In genomic region chr2:166088634-166089033, GRCh38 we compare ENCODE assay signal across 1 cellular context.
TF ChIP-seq lines count a peak whose summit lies in the region.

No MANE protein-coding gene starts in this region.

TF ChIP-seq in HepG2, 621 proteins besides CTCF, POLR2A, EP300 and RAD21 (continued from another document and continues in another):
- no peak for TF ChIP-seq ZNF337 (CRISPR knock-in tag; IDR thresholded peaks at IDR 0.05; ENCODE audit: borderline replicate concordance, low read depth)
- TF ChIP-seq MIXL1 (CRISPR knock-in tag; IDR thresholded peaks at IDR 0.05) = no peak
- no peak for TF ChIP-seq ATF7 (IDR thresholded peaks at IDR 0.05)
- TF ChIP-seq ATF7 (CRISPR knock-in tag; IDR thresholded peaks at IDR 0.05) = no peak
- TF ChIP-seq NAIF1 (CRISPR knock-in tag; IDR thresholded peaks at IDR 0.05; ENCODE audit: borderline replicate concordance) = no peak
- no peak for TF ChIP-seq RXRA (CRISPR knock-in tag; IDR thresholded peaks at IDR 0.05)
- TF ChIP-seq ONECUT2 (CRISPR knock-in tag; IDR thresholded peaks at IDR 0.05) = no peak
- TF ChIP-seq, protein P1, sequence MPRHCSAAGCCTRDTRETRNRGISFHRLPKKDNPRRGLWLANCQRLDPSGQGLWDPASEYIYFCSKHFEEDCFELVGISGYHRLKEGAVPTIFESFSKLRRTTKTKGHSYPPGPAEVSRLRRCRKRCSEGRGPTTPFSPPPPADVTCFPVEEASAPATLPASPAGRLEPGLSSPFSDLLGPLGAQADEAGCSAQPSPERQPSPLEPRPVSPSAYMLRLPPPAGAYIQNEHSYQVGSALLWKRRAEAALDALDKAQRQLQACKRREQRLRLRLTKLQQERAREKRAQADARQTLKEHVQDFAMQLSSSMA (CRISPR knock-in tag; IDR thresholded peaks at IDR 0.05) = no peak
- TF ChIP-seq, protein P2, sequence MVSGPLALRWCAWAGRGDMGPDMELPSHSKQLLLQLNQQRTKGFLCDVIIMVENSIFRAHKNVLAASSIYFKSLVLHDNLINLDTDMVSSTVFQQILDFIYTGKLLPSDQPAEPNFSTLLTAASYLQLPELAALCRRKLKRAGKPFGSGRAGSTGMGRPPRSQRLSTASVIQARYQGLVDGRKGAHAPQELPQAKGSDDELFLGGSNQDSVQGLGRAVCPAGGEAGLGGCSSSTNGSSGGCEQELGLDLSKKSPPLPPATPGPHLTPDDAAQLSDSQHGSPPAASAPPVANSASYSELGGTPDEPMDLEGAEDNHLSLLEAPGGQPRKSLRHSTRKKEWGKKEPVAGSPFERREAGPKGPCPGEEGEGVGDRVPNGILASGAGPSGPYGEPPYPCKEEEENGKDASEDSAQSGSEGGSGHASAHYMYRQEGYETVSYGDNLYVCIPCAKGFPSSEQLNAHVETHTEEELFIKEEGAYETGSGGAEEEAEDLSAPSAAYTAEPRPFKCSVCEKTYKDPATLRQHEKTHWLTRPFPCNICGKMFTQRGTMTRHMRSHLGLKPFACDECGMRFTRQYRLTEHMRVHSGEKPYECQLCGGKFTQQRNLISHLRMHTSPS (CRISPR knock-in tag; IDR thresholded peaks at IDR 0.05; ENCODE audit: low read depth) = no peak
- no peak for TF ChIP-seq ZNF34 (CRISPR knock-in tag; IDR thresholded peaks at IDR 0.05; ENCODE audit: borderline replicate concordance)
- peak; percentile 59; the same call in 1 of the 2 replicates for TF ChIP-seq CEBPG (CRISPR knock-in tag; IDR thresholded peaks at IDR 0.05)
- TF ChIP-seq, protein P3, sequence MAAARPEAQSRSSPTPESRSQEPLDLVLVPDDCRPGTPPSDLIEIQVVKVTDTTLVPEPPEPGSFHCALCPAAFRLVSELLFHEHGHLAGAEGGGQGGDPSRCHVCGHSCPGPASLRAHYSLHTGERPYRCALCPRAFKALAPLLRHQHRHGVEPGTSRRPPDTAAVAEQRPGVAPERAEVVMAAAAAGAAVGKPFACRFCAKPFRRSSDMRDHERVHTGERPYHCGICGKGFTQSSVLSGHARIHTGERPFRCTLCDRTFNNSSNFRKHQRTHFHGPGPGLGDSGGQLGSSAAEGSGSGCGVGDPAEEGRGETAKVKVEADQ (CRISPR knock-in tag; IDR thresholded peaks at IDR 0.05; ENCODE audit: borderline replicate concordance) = no peak
- TF ChIP-seq CBFB (CRISPR knock-in tag; IDR thresholded peaks at IDR 0.05) = no peak
- no peak for TF ChIP-seq ZNF382 (CRISPR knock-in tag; IDR thresholded peaks at IDR 0.05; ENCODE audit: borderline replicate concordance)
- peak; percentile 26; the same call in 1 of the 2 replicates for TF ChIP-seq HNF4A (CRISPR knock-in tag; IDR thresholded peaks at IDR 0.05)
- no peak for TF ChIP-seq TGIF2 (CRISPR knock-in tag; IDR thresholded peaks at IDR 0.05)
- no peak for TF ChIP-seq REL (CRISPR knock-in tag; conservative IDR thresholded peaks at IDR 0.05)
- TF ChIP-seq SOX13 (IDR thresholded peaks at IDR 0.05) = no peak
- TF ChIP-seq SOX13 (CRISPR knock-in tag; conservative IDR thresholded peaks at IDR 0.05 in 1 of 2, IDR thresholded peaks at IDR 0.05 in 1 of 2) = peak in 1 of 2 experiments; percentile 29; a peak in 1 of 4 replicates
- no peak for TF ChIP-seq EZH2 (conservative IDR thresholded peaks at IDR 0.05; ENCODE audit: low read depth, low read length)
- no peak for TF ChIP-seq ZNF598 (CRISPR knock-in tag; IDR thresholded peaks at IDR 0.05; ENCODE audit: borderline replicate concordance)
- TF ChIP-seq CEBPB (IDR thresholded peaks at IDR 0.05; ENCODE audit: borderline replicate concordance, low read depth, low read length) = peak; percentile 79
- TF ChIP-seq, protein P4, sequence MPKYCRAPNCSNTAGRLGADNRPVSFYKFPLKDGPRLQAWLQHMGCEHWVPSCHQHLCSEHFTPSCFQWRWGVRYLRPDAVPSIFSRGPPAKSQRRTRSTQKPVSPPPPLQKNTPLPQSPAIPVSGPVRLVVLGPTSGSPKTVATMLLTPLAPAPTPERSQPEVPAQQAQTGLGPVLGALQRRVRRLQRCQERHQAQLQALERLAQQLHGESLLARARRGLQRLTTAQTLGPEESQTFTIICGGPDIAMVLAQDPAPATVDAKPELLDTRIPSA (CRISPR knock-in tag; IDR thresholded peaks at IDR 0.05; ENCODE audit: borderline replicate concordance) = no peak
- no peak for TF ChIP-seq MLLT10 (CRISPR knock-in tag; IDR thresholded peaks at IDR 0.05)
- 0 out of 2 replicates have a peak, but pooled peaks have one; percentile 23 for TF ChIP-seq FOXP4 (CRISPR knock-in tag; IDR thresholded peaks at IDR 0.05)
- peak; percentile 92 for TF ChIP-seq ZNF644 (CRISPR knock-in tag; IDR thresholded peaks at IDR 0.05; ENCODE audit: low read depth)
- peak; percentile 42; the same call in 1 of the 2 replicates for TF ChIP-seq FOXK1 (CRISPR knock-in tag; IDR thresholded peaks at IDR 0.05; ENCODE audit: borderline replicate concordance, low read depth)
- TF ChIP-seq PAF1 (CRISPR knock-in tag; IDR thresholded peaks at IDR 0.05) = no peak
- TF ChIP-seq BCL6 (CRISPR knock-in tag; IDR thresholded peaks at IDR 0.05) = peak; percentile 41; the same call in 1 of the 2 replicates
- TF ChIP-seq, protein P5, sequence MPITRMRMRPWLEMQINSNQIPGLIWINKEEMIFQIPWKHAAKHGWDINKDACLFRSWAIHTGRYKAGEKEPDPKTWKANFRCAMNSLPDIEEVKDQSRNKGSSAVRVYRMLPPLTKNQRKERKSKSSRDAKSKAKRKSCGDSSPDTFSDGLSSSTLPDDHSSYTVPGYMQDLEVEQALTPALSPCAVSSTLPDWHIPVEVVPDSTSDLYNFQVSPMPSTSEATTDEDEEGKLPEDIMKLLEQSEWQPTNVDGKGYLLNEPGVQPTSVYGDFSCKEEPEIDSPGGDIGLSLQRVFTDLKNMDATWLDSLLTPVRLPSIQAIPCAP (CRISPR knock-in tag; IDR thresholded peaks at IDR 0.05; ENCODE audit: low read depth) = no peak
- TF ChIP-seq, protein P6, sequence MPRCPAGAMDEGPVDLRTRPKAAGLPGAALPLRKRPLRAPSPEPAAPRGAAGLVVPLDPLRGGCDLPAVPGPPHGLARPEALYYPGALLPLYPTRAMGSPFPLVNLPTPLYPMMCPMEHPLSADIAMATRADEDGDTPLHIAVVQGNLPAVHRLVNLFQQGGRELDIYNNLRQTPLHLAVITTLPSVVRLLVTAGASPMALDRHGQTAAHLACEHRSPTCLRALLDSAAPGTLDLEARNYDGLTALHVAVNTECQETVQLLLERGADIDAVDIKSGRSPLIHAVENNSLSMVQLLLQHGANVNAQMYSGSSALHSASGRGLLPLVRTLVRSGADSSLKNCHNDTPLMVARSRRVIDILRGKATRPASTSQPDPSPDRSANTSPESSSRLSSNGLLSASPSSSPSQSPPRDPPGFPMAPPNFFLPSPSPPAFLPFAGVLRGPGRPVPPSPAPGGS (CRISPR knock-in tag; IDR thresholded peaks at IDR 0.05) = no peak
- no peak for TF ChIP-seq SAP130 (CRISPR knock-in tag; IDR thresholded peaks at IDR 0.05; ENCODE audit: low read depth)
- no peak for TF ChIP-seq KAT7 (CRISPR knock-in tag; IDR thresholded peaks at IDR 0.05; ENCODE audit: borderline replicate concordance)
- no peak for TF ChIP-seq CHD2 (IDR thresholded peaks at IDR 0.05; ENCODE audit: low read depth, low read length)
- TF ChIP-seq HOMEZ (CRISPR knock-in tag; IDR thresholded peaks at IDR 0.05; ENCODE audit: low read depth) = peak; percentile 48; the same call in 1 of the 2 replicates
- TF ChIP-seq, protein P7, sequence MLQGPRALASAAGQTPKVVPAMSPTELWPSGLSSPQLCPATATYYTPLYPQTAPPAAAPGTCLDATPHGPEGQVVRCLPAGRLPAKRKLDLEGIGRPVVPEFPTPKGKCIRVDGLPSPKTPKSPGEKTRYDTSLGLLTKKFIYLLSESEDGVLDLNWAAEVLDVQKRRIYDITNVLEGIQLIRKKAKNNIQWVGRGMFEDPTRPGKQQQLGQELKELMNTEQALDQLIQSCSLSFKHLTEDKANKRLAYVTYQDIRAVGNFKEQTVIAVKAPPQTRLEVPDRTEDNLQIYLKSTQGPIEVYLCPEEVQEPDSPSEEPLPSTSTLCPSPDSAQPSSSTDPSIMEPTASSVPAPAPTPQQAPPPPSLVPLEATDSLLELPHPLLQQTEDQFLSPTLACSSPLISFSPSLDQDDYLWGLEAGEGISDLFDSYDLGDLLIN (CRISPR knock-in tag; IDR thresholded peaks at IDR 0.05; ENCODE audit: borderline replicate concordance) = no peak
- TF ChIP-seq RNF219 (CRISPR knock-in tag; IDR thresholded peaks at IDR 0.05) = no peak
- no peak for TF ChIP-seq ETV6 (CRISPR knock-in tag; conservative IDR thresholded peaks at IDR 0.05)
- TF ChIP-seq HDAC2 (CRISPR knock-in tag; IDR thresholded peaks at IDR 0.05) = no peak
- peak; percentile 64; the same call in 1 of the 2 replicates for TF ChIP-seq GATAD2A (CRISPR knock-in tag; IDR thresholded peaks at IDR 0.05)
- no peak for TF ChIP-seq ZNF75D (CRISPR knock-in tag; IDR thresholded peaks at IDR 0.05; ENCODE audit: borderline replicate concordance)
- TF ChIP-seq ZBTB34 (CRISPR knock-in tag; IDR thresholded peaks at IDR 0.05) = no peak
- TF ChIP-seq, protein P8, sequence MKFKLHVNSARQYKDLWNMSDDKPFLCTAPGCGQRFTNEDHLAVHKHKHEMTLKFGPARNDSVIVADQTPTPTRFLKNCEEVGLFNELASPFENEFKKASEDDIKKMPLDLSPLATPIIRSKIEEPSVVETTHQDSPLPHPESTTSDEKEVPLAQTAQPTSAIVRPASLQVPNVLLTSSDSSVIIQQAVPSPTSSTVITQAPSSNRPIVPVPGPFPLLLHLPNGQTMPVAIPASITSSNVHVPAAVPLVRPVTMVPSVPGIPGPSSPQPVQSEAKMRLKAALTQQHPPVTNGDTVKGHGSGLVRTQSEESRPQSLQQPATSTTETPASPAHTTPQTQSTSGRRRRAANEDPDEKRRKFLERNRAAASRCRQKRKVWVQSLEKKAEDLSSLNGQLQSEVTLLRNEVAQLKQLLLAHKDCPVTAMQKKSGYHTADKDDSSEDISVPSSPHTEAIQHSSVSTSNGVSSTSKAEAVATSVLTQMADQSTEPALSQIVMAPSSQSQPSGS (CRISPR knock-in tag; IDR thresholded peaks at IDR 0.05) = no peak
- no peak for TF ChIP-seq ZSCAN9 (CRISPR knock-in tag; IDR thresholded peaks at IDR 0.05; ENCODE audit: borderline replicate concordance)
- TF ChIP-seq ZNF841 (CRISPR knock-in tag; IDR thresholded peaks at IDR 0.05; ENCODE audit: borderline replicate concordance) = no peak
- no peak for TF ChIP-seq GRHL1 (CRISPR knock-in tag; conservative IDR thresholded peaks at IDR 0.05)
- no peak for TF ChIP-seq BRD4 (CRISPR knock-in tag; IDR thresholded peaks at IDR 0.05)
- no peak for TF ChIP-seq BRCA1 (CRISPR knock-in tag; IDR thresholded peaks at IDR 0.05)
- TF ChIP-seq AGO2 (optimal IDR thresholded peaks at IDR 0.05; ENCODE audit: low read depth, low read length) = no peak
